8 cellular contexts compared by ENCODE assay signal in genomic region chr19:34145741-34146202, GRCh38. TPM values are rescaled to one million over a fixed set of nuclear protein-coding genes. Genes with fewer than 3 reads are reported as not detected.
DNase-seq lines count a peak whose midpoint lies in the region; ATAC-seq, FAIRE-seq and TF ChIP-seq lines count a peak whose summit lies in the region.

No MANE protein-coding gene starts in this region.

- H3K4me3 Mint-ChIP-seq in activated T-cell treated with anti-CD3 and anti-CD28 coated beads, Interleukin-2, amount 50 U/mL, for 72 hours = no peak overlapping the region

- H3K27me3 ChIP-seq in Panc1 (ENCODE audit: control insufficient read depth, insufficient read depth, low read length) (no peaks in the 10 kb centered on the region), pancreas (no peaks in the 10 kb centered on the region)

- no peak for FAIRE-seq in pancreas (lab: Jason Lieb, UNC)

- peak; percentile 97 for TF ChIP-seq CTCF in Panc1 (IDR thresholded peaks at IDR 0.05)
- TF ChIP-seq CTCF in pancreas (IDR thresholded peaks at IDR 0.05) = peak; percentile 60 to 69 (median 62)

- POLR2A ChIA-PET in Panc1 (lab: Charles Lee) = interaction anchor here (0.5 kb wide), 1 partner anchor 201 kb away, joined by 3 read pairs; no protein-coding TSS in a partner anchor

- H3K27ac Mint-ChIP-seq in activated T-cell treated with anti-CD3 and anti-CD28 coated beads, Interleukin-2, amount 50 U/mL, for 72 hours = no peak overlapping the region

- no peaks in the 10 kb centered on the region for H3K9me3 Mint-ChIP-seq in activated T-cell treated with anti-CD3 and anti-CD28 coated beads, Interleukin-2, amount 50 U/mL, for 72 hours

- H3K27ac ChIP-seq in Panc1 (ENCODE audit: low read length) (no peak overlapping the region), pancreas (no peak overlapping the region)

- H3K9me3 ChIP-seq in Panc1 (ENCODE audit: control insufficient read depth, insufficient read depth, low read depth, low read length) (no peaks in the 10 kb centered on the region), pancreas (no peaks in the 10 kb centered on the region)

- intact Hi-C loops in Panc1 (cut with micrococcal nuclease; ENCODE audit: unreplicated experiment) = loop anchor here (10.0 kb wide), 1 partner anchor 101 kb away; no protein-coding TSS in a partner anchor
- intact Hi-C loops in pancreas (cut with DNase I) = loop anchor here in 2 of 3 donors (5.0 to 10.0 kb wide), 2 partner anchors 101 to 103 kb away; no protein-coding TSS in a partner anchor

- H3K4me1 Mint-ChIP-seq in activated T-cell treated with anti-CD3 and anti-CD28 coated beads, Interleukin-2, amount 50 U/mL, for 72 hours (ENCODE audit: low read depth) = no peaks in the 10 kb centered on the region

- H3K4me3 ChIP-seq in Panc1 (ENCODE audit: low read depth in 2 of 2, low read length in 2 of 2) = no peak overlapping the region
- no peak overlapping the region for H3K4me3 ChIP-seq in pancreas

- H3K27me3 Mint-ChIP-seq in activated T-cell treated with anti-CD3 and anti-CD28 coated beads, Interleukin-2, amount 50 U/mL, for 72 hours (ENCODE audit: low read depth) = no peaks in the 10 kb centered on the region

- in situ Hi-C loops in Panc1 (cut with HindIII; ENCODE audit: low pct_unique_long_range_greater_than_20kb, low sequenced_read_pairs) = no loop called here

- no peaks in the 10 kb centered on the region for H3K36me3 ChIP-seq in Panc1 (ENCODE audit: control insufficient read depth, insufficient read depth, low read length)
- H3K36me3 ChIP-seq in pancreas = no peaks in the 10 kb centered on the region

- DNase-seq in COLO829 (ENCODE audit: low spot score) = peak; percentile 79
- peak; percentile 51 for DNase-seq in HS-27A (ENCODE audit: low read depth)
- no peak for DNase-seq in Panc1 (ENCODE audit: low read depth, low spot score)
- peak; percentile 48 to 55 for DNase-seq in activated T-cell treated with anti-CD3 and anti-CD28 coated beads, Interleukin-2, amount 50 U/mL, for 72 hours
- peak; percentile 44 for DNase-seq in fibroblast of the conjunctiva (ENCODE audit: low read depth)
- DNase-seq in pancreas = peak in 1 of 6 donors; percentile 52

- H3K36me3 Mint-ChIP-seq in activated T-cell treated with anti-CD3 and anti-CD28 coated beads, Interleukin-2, amount 50 U/mL, for 72 hours (ENCODE audit: insufficient read depth in 2 of 2) = no peaks in the 10 kb centered on the region

- H3K4me1 ChIP-seq in Panc1 (ENCODE audit: control insufficient read depth, insufficient read depth, low read length) = no peaks in the 10 kb centered on the region
- H3K4me1 ChIP-seq in pancreas = peaks cover 0 to 7% (median 0%) of the 10 kb centered on the region in 3 donors

- CTCF ChIA-PET in Panc1 (lab: Charles Lee) = interaction anchor here (0.7 to 1.9 kb wide), 3 partner anchors 19 to 368 kb away, joined by 5 to 8 read pairs (median 6); no protein-coding TSS in a partner anchor

- 12 to 13% methylated on average over 7 of the region's 7 CpGs for WGBS in pancreas, 2 donors

- BruUV-seq in Panc1 (replicated peaks; lab: Mats Ljungman, UMichigan) = no TSS peak

- ATAC-seq in Panc1 = peak; percentile 76
- peak; percentile 59 to 62 for ATAC-seq in activated T-cell treated with anti-CD3 and anti-CD28 coated beads, Interleukin-2, amount 50 U/mL, for 72 hours (replicated peaks in 1 of 2)
- ATAC-seq in pancreas = peak; percentile 40 to 86 (median 72)
- no peak for ATAC-seq in HG03175 (IDR thresholded peaks at IDR 0.05; ENCODE audit: unreplicated experiment)
- no peak for ATAC-seq in GM21576 (IDR thresholded peaks at IDR 0.05; ENCODE audit: unreplicated experiment)

RNA-seq across cellular contexts. Expression of gene LSM14A, which starts 26.5 kb away (rescaled TPM):
- total RNA-seq in Panc1 (2021; ENCODE audit: unreplicated experiment) = 152 TPM
- 230 TPM for polyA plus RNA-seq in Panc1 (2012; ENCODE audit: insufficient read length)
- total RNA-seq in activated T-cell treated with anti-CD3 and anti-CD28 coated beads, Interleukin-2, amount 50 U/mL, for 72 hours = 100 to 1,000 TPM; 112 to 130 TPM
- total RNA-seq in pancreas = 10 to 100 TPM; 36.0 to 56.8 (median 46.0) TPM
- polyA plus RNA-seq in pancreas = 10 to 100 TPM; 32.0 to 41.4 TPM

Comparison
In these comparisons a context has a peak if more than half of its experiments do, and no peak if none do; other contexts are left out.
1. ATAC-seq: peak in Panc1 (single experiment), activated T-cell treated with anti-CD3 and anti-CD28 coated beads, Interleukin-2, amount 50 U/mL, for 72 hours (2 of 2) and pancreas (4 of 4); none in HG03175 (single experiment) and GM21576 (single experiment).